ENCODE assay signal across 8 cellular contexts in genomic region chr17:55295411-55296170, GRCh38. TPM values are rescaled to one million over a fixed set of nuclear protein-coding genes. Genes with fewer than 3 reads are reported as not detected.
DNase-seq lines count a peak whose midpoint lies in the region; ATAC-seq, FAIRE-seq and TF ChIP-seq lines count a peak whose summit lies in the region.

No MANE protein-coding gene starts in this region.

- H3K4me1 ChIP-seq in A549: 0 out of 3 replicates have a peak, but pooled peaks cover 3% of the 10 kb centered on the region
- H3K4me1 ChIP-seq in lung (ENCODE audit: control insufficient read depth in 2 of 2, insufficient read depth in 2 of 2, low read length in 2 of 2): peaks cover 3% of the 10 kb centered on the region in 2 donors

- H3K9me3 ChIP-seq in A549: no peaks in the 10 kb centered on the region
- H3K9me3 ChIP-seq in lung (ENCODE audit: control insufficient read depth in 2 of 2, insufficient read depth in 1 of 2, low read length in 1 of 2): no peaks in the 10 kb centered on the region

- H3K36me3 ChIP-seq in lung (ENCODE audit: control insufficient read depth in 2 of 2, insufficient read depth in 2 of 2, low read length in 2 of 2): no peaks in the 10 kb centered on the region

- POLR2A ChIA-PET in A549 (lab: Yijun Ruan, JAX): no interaction called here

- no peaks in the 10 kb centered on the region for H3K27me3 ChIP-seq in lung (ENCODE audit: control insufficient read depth, insufficient read depth)

- peak; percentile 90 for TF ChIP-seq CTCF in A549 (IDR thresholded peaks at IDR 0.05)
- peak; percentile 85 for TF ChIP-seq CTCF in coronary artery (IDR thresholded peaks at IDR 0.05)
- peak; percentile 50 for TF ChIP-seq CTCF in lung (IDR thresholded peaks at IDR 0.05; ENCODE audit: control extremely low read depth, extremely low read depth)

- TF ChIP-seq EP300 in A549 (IDR thresholded peaks at IDR 0.05): no peak

- CTCF ChIA-PET in A549 (lab: Yijun Ruan, JAX): interaction anchor here (0.6 to 5.7 kb wide), 36 partner anchors 7 to 1831 kb away, joined by 3 to 47 read pairs (median 4); partner anchors contain the start of gene HLF

- H3K27ac ChIP-seq in A549 (peak overlapping the region in 1 of 2 experiments; percentile 11; a peak in 3 of 6 replicates), coronary artery (peak overlapping the region in 1 of 2 donors; percentile 21), lung (ENCODE audit: low read depth in 1 of 2, low read length in 1 of 2) (peak overlapping the region in 1 of 2 donors; percentile 40)

- TF ChIP-seq POLR2A in A549 (IDR thresholded peaks at IDR 0.05; ENCODE audit: low read length) (no peak), GM18505 (IDR thresholded peaks at IDR 0.05; ENCODE audit: borderline replicate concordance, extremely low read depth, insufficient read depth, insufficient read length) (no peak)

- H3K4me3 ChIP-seq in A549: no peak overlapping the region
- no peak overlapping the region for H3K4me3 ChIP-seq in coronary artery
- H3K4me3 ChIP-seq in lung: no peak overlapping the region

- TF ChIP-seq RAD21 in A549 (conservative IDR thresholded peaks at IDR 0.05 in 1 of 2, IDR thresholded peaks at IDR 0.05 in 1 of 2): peak; percentile 86 to 91

- ATAC-seq in A549 (peak; percentile 85 to 96), GM18505 (IDR thresholded peaks at IDR 0.05; ENCODE audit: unreplicated experiment) (peak; percentile 87), HG03066 (IDR thresholded peaks at IDR 0.05; ENCODE audit: low read depth, unreplicated experiment) (peak; percentile 82), lung (ENCODE audit: insufficient read depth, low FRiP score) (peak; percentile 81)

- no peak overlapping the region for H3K4me2 ChIP-seq in A549

- DNase-seq in A549 (ENCODE audit: low read depth in 1 of 2, low spot score in 1 of 2) (peak; percentile 68 to 90), NCI-H2171 treated with DMSO at 0.1 percent for 48 hours (lab: John Stamatoyannopoulos, UW) (peak; percentile 55), coronary artery (ENCODE audit: low spot score) (no peak), lung (ENCODE audit: low spot score) (no peak)
- DNase-seq in activated CD4-positive, alpha-beta T cell treated with anti-CD3 and anti-CD28 coated beads for 4 hours: peak; percentile 37 to 63
- peak; percentile 69 for DNase-seq in stimulated activated CD8-positive, alpha-beta memory T cell treated with anti-CD3 and anti-CD28 coated beads, Interleukin-4, amount 100 ng/mL, for 48 hours

- FAIRE-seq in A549 (lab: Jason Lieb, UNC): peak; percentile 90

- WGBS in A549 (ENCODE audit: missing lambda C conversion rate): 58% methylated on average over 10 of the region's 10 CpGs
- WGBS in lung, 2 donors: 59 to 60% methylated on average over 10 of the region's 10 CpGs

TF ChIP-seq in A549, 52 proteins besides CTCF, POLR2A, EP300 and RAD21:
- TF ChIP-seq ELK1 (IDR thresholded peaks at IDR 0.05; ENCODE audit: low read depth, low read length) (no peak), SMC3 (IDR thresholded peaks at IDR 0.05) (peak; percentile 95), GATA3 (IDR thresholded peaks at IDR 0.05; ENCODE audit: borderline replicate concordance) (no peak), FOXS1 (CRISPR knock-in tag; IDR thresholded peaks at IDR 0.05) (no peak), MAZ (IDR thresholded peaks at IDR 0.05; ENCODE audit: borderline replicate concordance, low read depth, low read length) (no peak)

RNA-seq across cellular contexts. Expression of gene HLF, which starts 30.8 kb away (rescaled TPM):
- polyA plus RNA-seq in A549 (2011; rRNA removed): 1.0 and 1.4 TPM in 2 replicates
- 0.29 and 0.47 TPM in 2 replicates for polyA plus RNA-seq in A549 (2012; cell fraction: cytosol; rRNA removed)
- polyA plus RNA-seq in A549 (2012; cell fraction: nucleus; rRNA removed): 0.28 and 0.56 TPM in 2 replicates
- polyA plus RNA-seq in A549 (2017; fragmentation: RNase III; extraction: RNeasy Plus Mini Kit Qiagen cat#74134 plus additional on column Dnase treatment): 0.31 to 0.71 TPM (median 0.35 TPM) in 3 replicates
- polyA minus RNA-seq in A549 (2011; rRNA and poly(A)+ RNA removed): 3.8 and 3.9 TPM in 2 replicates
- 10 to 100 TPM in 1 of 2 donors, 1 to 10 TPM in 1; 9.9 to 21.3 TPM for total RNA-seq in lung
- polyA plus RNA-seq in lung: 1 to 10 TPM; 3.2 to 5.8 TPM

Comparison
In these comparisons a context has a peak if more than half of its experiments do, and no peak if none do; other contexts are left out.
1. DNase-seq: peak in A549 (2 of 2), NCI-H2171 treated with DMSO at 0.1 percent for 48 hours (single experiment), activated CD4-positive, alpha-beta T cell treated with anti-CD3 and anti-CD28 coated beads for 4 hours (2 of 2) and stimulated activated CD8-positive, alpha-beta memory T cell treated with anti-CD3 and anti-CD28 coated beads, Interleukin-4, amount 100 ng/mL, for 48 hours (single experiment); none in coronary artery (single experiment) and lung (single experiment).
2. Peak in every context shown above with its lines, with median percentiles within 50 percentile points of each other: ATAC-seq and CTCF ChIP-seq.